Comparison of ENCODE assay signal across 30 cellular contexts in genomic region chr21:27412530-27412929, GRCh38.
"Had no signal": no experiment of that assay in that cellular context is flagged by ENCODE, and none has a peak within 500 bp of the region (broad histone marks: within the 10 kb centered on the region; RNA-seq: fewer than 3 reads in every experiment).

No MANE protein-coding gene starts in this region.

- ATAC-seq: activated CD4-positive, alpha-beta T cell treated with anti-CD3 and anti-CD28 coated beads for 36 hours; activated CD4-positive, CD25-positive, alpha-beta regulatory T cell treated with anti-CD3 and anti-CD28 coated beads, Interleukin-2, amount 50 U/mL, for 24 hours; activated naive CD8-positive, alpha-beta T cell treated with anti-CD3 and anti-CD28 coated beads, Interleukin-2, amount 50 U/mL, for 24 hours; activated T-cell treated with anti-CD3 and anti-CD28 coated beads, Interleukin-2, amount 50 U/mL, for 4 hours; WTC11 had no signal

- H3K27ac ChIP-seq: PC-9 had no signal

- H3K4me3 ChIP-seq: PC-9 had no signal

- DNase-seq: activated CD4-positive, alpha-beta memory T cell treated with anti-CD3 and anti-CD28 coated beads for 36 hours; activated CD4-positive, alpha-beta T cell treated with anti-CD3 and anti-CD28 coated beads for 36 hours; activated CD4-positive, alpha-beta T cell treated with anti-CD3 and anti-CD28 coated beads, Interleukin-2, amount 10 ng/mL, durations not matched to agents 7 days and 5 days; activated CD8-positive, alpha-beta memory T cell treated with anti-CD3 and anti-CD28 coated beads, Interleukin-2, amount 50 U/mL, for 4 hours; activated effector memory CD4-positive, alpha-beta T cell treated with Interleukin-2 at 50 U/mL for 16 hours; activated naive CD4-positive, alpha-beta T cell treated with anti-CD3 and anti-CD28 coated beads, Interleukin-2, amount 10 ng/mL, durations not matched to agents 7 days and 5 days; activated naive CD8-positive, alpha-beta T cell treated with anti-CD3 and anti-CD28 coated beads, Interleukin-2, amount 50 U/mL, for 24 hours; activated T-cell treated with anti-CD3 and anti-CD28 coated beads for 4 hours; activated T-cell treated with anti-CD3 and anti-CD28 coated beads, Interleukin-2, amount 50 U/mL, for 4 hours; anterior cingulate cortex; caudate nucleus; cerebellar nuclear complex; NCI-H1092 treated with DMSO at 0.1 percent for 48 hours; NCI-H146; NCI-H187; NCI-H2029 treated with DMSO at 0.1 percent for 48 hours; NCI-H2107; NCI-H2171; NCI-H510A treated with DMSO at 0.1 percent for 48 hours; NCI-H526 treated with DMSO at 0.1 percent for 48 hours; NCI-H82; NK-92 treated with Interleukin-12 subunit alpha and Interleukin-12 subunit beta, amount 100 ng/mL, for 24 hours; PC-9; Right ventricle myocardium superior; T1000 had no signal

- FAIRE-seq: bronchial epithelial cell, RCC 7860, TTC549 had no signal
